9 cellular contexts compared by ENCODE assay signal in genomic region chr12:57631566-57632368, GRCh38. TPM values are rescaled to one million over a fixed set of nuclear protein-coding genes. Genes with fewer than 3 reads are reported as not detected.
DNase-seq lines count a peak whose midpoint lies in the region; ATAC-seq, FAIRE-seq and TF ChIP-seq lines count a peak whose summit lies in the region.
"Had no signal": no experiment of that assay in that cellular context is flagged by ENCODE, and none has a peak within 500 bp of the region (broad histone marks: within the 10 kb centered on the region; RNA-seq: fewer than 3 reads in every experiment).

No MANE protein-coding gene starts in this region.

- no peaks in the 10 kb centered on the region for H3K36me3 ChIP-seq in BJ (ENCODE audit: control insufficient read depth, insufficient read depth, low read length)
- no peaks in the 10 kb centered on the region for H3K36me3 ChIP-seq in mesodermal cell (ENCODE audit: control insufficient read depth, insufficient read depth, low read length)

- CTCF ChIA-PET in BJ (lab: Yijun Ruan, JAX), result interaction anchor here (1.0 to 17.5 kb wide), 4 partner anchors 9 to 50 kb away, joined by 4 to 257 read pairs (median 11); no protein-coding TSS in a partner anchor

- TF ChIP-seq CTCF in BJ (IDR thresholded peaks at IDR 0.05; ENCODE audit: insufficient read depth, low read depth, low read length), result no peak

- no peak for ATAC-seq in GM21786 (IDR thresholded peaks at IDR 0.05; ENCODE audit: unreplicated experiment)
- ATAC-seq in GM21367 (IDR thresholded peaks at IDR 0.05; ENCODE audit: unreplicated experiment), result no peak

- H3K4me3 ChIP-seq in BJ (ENCODE audit: low read depth, low read length) (peak overlapping the region; percentile 49), mesodermal cell (ENCODE audit: extremely low read depth, insufficient read depth, low read length, poor library complexity, severe bottlenecking) (peak overlapping the region; percentile 53)
- peak overlapping the region; percentile 65 for H3K4me3 ChIP-seq in Jurkat, Clone E6-1 (ENCODE audit: low read length)

- H3K4me1 ChIP-seq in mesodermal cell (ENCODE audit: control insufficient read depth, insufficient read depth, low read length, poor library complexity, severe bottlenecking), result peaks cover 10% of the 10 kb centered on the region

- no peak for FAIRE-seq in H54 (lab: Jason Lieb, UNC)
- FAIRE-seq: endothelial cell of umbilical vein had no signal

- H3K27me3 ChIP-seq in BJ (ENCODE audit: control insufficient read depth, insufficient read depth, low read length), result peaks cover 17% of the 10 kb centered on the region

- TF ChIP-seq POLR2A in H54 (IDR thresholded peaks at IDR 0.05; ENCODE audit: low read depth, low read length), result no peak

- WGBS in mesodermal cell (ENCODE audit: insufficient coverage in 2 of 2), 2 experiments, result 0 to 3% methylated on average over 10 to 38 of the region's 44 CpGs

- H3K9me3 ChIP-seq in mesodermal cell (ENCODE audit: control insufficient read depth, low read length), result no peaks in the 10 kb centered on the region

- H3K27ac ChIP-seq in caudate nucleus (ENCODE audit: low read depth, low read length) (peak overlapping the region; percentile 36), mesodermal cell (ENCODE audit: low read depth, low read length, severe bottlenecking) (no peak overlapping the region)

- DNase-seq in BJ (ENCODE audit: low read depth) (no peak), caudate nucleus (lab: John Stamatoyannopoulos, UW) (peak in 10 of 61 donors; percentile 14 to 61 (median 41)), H54 (ENCODE audit: insufficient read length, low spot score) (no peak), globus pallidus (ENCODE audit: low spot score) (no peak)
- DNase-seq in Jurkat, Clone E6-1 (ENCODE audit: low read depth, low spot score), result no peak

- POLR2A ChIA-PET in BJ (lab: Charles Lee), result no interaction called here

RNA-seq across cellular contexts. Expression of gene B4GALNT1, which starts 1.2 kb away (rescaled TPM):
- polyA plus RNA-seq in BJ (2011; rRNA removed), result 1.2 and 2.7 TPM in 2 replicates
- polyA minus RNA-seq in BJ (2011; rRNA and poly(A)+ RNA removed), result 0.98 and 1.6 TPM in 2 replicates
- polyA plus RNA-seq in Jurkat, Clone E6-1 (2012; ENCODE audit: insufficient read depth, insufficient read length), result 24.0 TPM
- polyA plus RNA-seq in mesodermal cell (2013, experiment 1 of 2), result 2.1 TPM
- polyA plus RNA-seq in mesodermal cell (2013, experiment 2 of 2), result 1.3 TPM

RNA-seq across cellular contexts. Expression of gene ARHGEF25, which starts 20.5 kb away (rescaled TPM):
- 18.0 and 26.0 TPM in 2 replicates for polyA plus RNA-seq in BJ (2011; rRNA removed)
- polyA minus RNA-seq in BJ (2011; rRNA and poly(A)+ RNA removed), result 8.4 and 12.2 TPM in 2 replicates
- polyA plus RNA-seq in Jurkat, Clone E6-1 (2012; ENCODE audit: insufficient read depth, insufficient read length), result 3.3 TPM
- 36.3 TPM for polyA plus RNA-seq in mesodermal cell (2013, experiment 1 of 2)
- 30.7 TPM for polyA plus RNA-seq in mesodermal cell (2013, experiment 2 of 2)

RNA-seq across cellular contexts. Expression of gene DTX3, which starts 27.1 kb away (rescaled TPM):
- 18.7 and 26.0 TPM in 2 replicates for polyA plus RNA-seq in BJ (2011; rRNA removed)
- polyA minus RNA-seq in BJ (2011; rRNA and poly(A)+ RNA removed), result 12.2 and 18.6 TPM in 2 replicates
- polyA plus RNA-seq in Jurkat, Clone E6-1 (2012; ENCODE audit: insufficient read depth, insufficient read length), result not detected
- polyA plus RNA-seq in mesodermal cell (2013, experiment 1 of 2), result 45.3 TPM
- 37.5 TPM for polyA plus RNA-seq in mesodermal cell (2013, experiment 2 of 2)

RNA-seq across cellular contexts. Expression of gene PIP4K2C, which starts 40.8 kb away (rescaled TPM):
- 24.3 and 30.1 TPM in 2 replicates for polyA plus RNA-seq in BJ (2011; rRNA removed)
- polyA minus RNA-seq in BJ (2011; rRNA and poly(A)+ RNA removed), result 10.5 and 12.3 TPM in 2 replicates
- polyA plus RNA-seq in Jurkat, Clone E6-1 (2012; ENCODE audit: insufficient read depth, insufficient read length), result 10.1 TPM
- 17.0 TPM for polyA plus RNA-seq in mesodermal cell (2013, experiment 1 of 2)
- 12.5 TPM for polyA plus RNA-seq in mesodermal cell (2013, experiment 2 of 2)
